1 cellular context compared by ENCODE assay signal in genomic region chr7:22329816-22330524, GRCh38.
TF ChIP-seq lines count a peak whose summit lies in the region.

No MANE protein-coding gene starts in this region.

TF ChIP-seq in K562, 482 proteins besides CTCF, POLR2A, EP300 and RAD21 (continued from another document):
- TF ChIP-seq ZBTB9 (CRISPR knock-in tag; IDR thresholded peaks at IDR 0.05): no peak
- peak; percentile 99 for TF ChIP-seq C11orf30 (IDR thresholded peaks at IDR 0.05; ENCODE audit: low read depth)
- TF ChIP-seq ZNF146 (CRISPR knock-in tag; IDR thresholded peaks at IDR 0.05; ENCODE audit: unreplicated experiment): no peak
- TF ChIP-seq MAFF (IDR thresholded peaks at IDR 0.05; ENCODE audit: low read length): peak; percentile 97
- no peak for TF ChIP-seq CREB1 (IDR thresholded peaks at IDR 0.05)
- TF ChIP-seq CREB1 (CRISPR knock-in tag; IDR thresholded peaks at IDR 0.05): no peak
- no peak for TF ChIP-seq PHF21A (IDR thresholded peaks at IDR 0.05; ENCODE audit: borderline replicate concordance, low read depth)
- no peak for TF ChIP-seq TCFL5 (CRISPR knock-in tag; conservative IDR thresholded peaks at IDR 0.05)
- TF ChIP-seq ARID1B (IDR thresholded peaks at IDR 0.05): peak; percentile 24
- TF ChIP-seq SMARCA4 (IDR thresholded peaks at IDR 0.05): 0 out of 2 replicates have a peak, but pooled peaks have one; percentile 16
- TF ChIP-seq MAFG (tag; conservative IDR thresholded peaks at IDR 0.05): peak; percentile 99
